Comparison of ENCODE assay signal across 2 cellular contexts in the genomic region with DNA sequence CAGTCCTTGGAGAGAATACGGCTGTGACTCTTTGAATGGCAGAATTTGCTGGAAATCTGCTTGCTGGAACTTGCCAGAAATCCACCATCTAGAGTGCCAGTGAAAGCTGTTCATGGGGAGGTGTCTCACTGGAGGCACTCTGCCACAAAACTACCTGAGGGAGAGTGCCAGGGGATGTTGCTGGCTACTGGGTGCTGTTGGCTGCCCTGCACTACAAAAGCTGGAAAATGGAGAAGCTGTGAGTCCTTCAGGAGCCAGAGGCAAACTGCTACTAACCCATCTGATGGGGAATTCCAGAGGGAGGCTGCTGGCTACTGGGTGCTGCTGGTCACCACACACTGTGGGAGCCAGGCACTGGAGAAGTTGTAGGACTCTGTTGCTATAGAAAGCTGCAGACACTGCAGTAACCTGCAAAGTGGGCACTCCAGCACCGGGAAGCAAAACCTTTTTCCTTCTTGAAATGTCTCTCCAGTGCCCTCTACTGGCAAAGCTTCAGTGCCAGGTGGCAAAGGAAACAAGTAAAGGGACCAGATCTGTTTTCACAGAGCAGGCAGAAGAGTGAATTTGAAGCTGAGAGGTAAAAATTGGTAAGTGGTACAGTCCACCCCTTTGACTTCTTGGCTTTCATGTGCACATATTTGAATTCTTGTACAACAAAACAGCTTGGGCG.
TF ChIP-seq lines count a peak whose summit lies in the region.

No MANE protein-coding gene starts in this region.

TF ChIP-seq in HEK293, 187 proteins besides CTCF, POLR2A, EP300 and RAD21 (continues in another document):
- TF ChIP-seq ZNF701 (tag by site-specific recombination; IDR thresholded peaks at IDR 0.05) (no peak), SCRT1 (tag by site-specific recombination; IDR thresholded peaks at IDR 0.05; ENCODE audit: borderline replicate concordance) (no peak), GFI1B (tag by site-specific recombination; IDR thresholded peaks at IDR 0.05) (no peak), ZNF175 (tag by site-specific recombination; IDR thresholded peaks at IDR 0.05) (no peak), ZFHX2 (tag by site-specific recombination; conservative IDR thresholded peaks at IDR 0.05) (no peak), SETDB1 (IDR thresholded peaks at IDR 0.05; ENCODE audit: insufficient read length, low read length) (peak; percentile 50), ZNF391 (tag by site-specific recombination; IDR thresholded peaks at IDR 0.05; ENCODE audit: borderline replicate concordance, low read depth) (no peak), ZNF654 (tag by site-specific recombination; IDR thresholded peaks at IDR 0.05; ENCODE audit: low read depth) (peak; percentile 83), BCL11B (tag by site-specific recombination; IDR thresholded peaks at IDR 0.05; ENCODE audit: low read depth) (no peak), ZSCAN23 (tag by site-specific recombination; IDR thresholded peaks at IDR 0.05) (no peak), MEIS1 (CRISPR knock-in tag; IDR thresholded peaks at IDR 0.05; ENCODE audit: borderline replicate concordance) (no peak), ZNF311 (tag by site-specific recombination; IDR thresholded peaks at IDR 0.05; ENCODE audit: borderline replicate concordance) (no peak), SP2 (tag by site-specific recombination; IDR thresholded peaks at IDR 0.05) (no peak), ZNF2 (tag by site-specific recombination; IDR thresholded peaks at IDR 0.05) (no peak), ZEB2 (tag by site-specific recombination; IDR thresholded peaks at IDR 0.05) (no peak), EGR2 (tag by site-specific recombination; IDR thresholded peaks at IDR 0.05; ENCODE audit: low read depth) (no peak), ZBTB48 (tag by site-specific recombination; IDR thresholded peaks at IDR 0.05) (no peak), ZSCAN30 (tag by site-specific recombination; IDR thresholded peaks at IDR 0.05) (0 out of 2 replicates have a peak, but pooled peaks have one; percentile 27), ZNF211 (tag by site-specific recombination; IDR thresholded peaks at IDR 0.05; ENCODE audit: low read depth) (no peak), OSR2 (tag by site-specific recombination; IDR thresholded peaks at IDR 0.05) (0 out of 2 replicates have a peak, but pooled peaks have one; percentile 12)
- TF ChIP-seq, protein P1, sequence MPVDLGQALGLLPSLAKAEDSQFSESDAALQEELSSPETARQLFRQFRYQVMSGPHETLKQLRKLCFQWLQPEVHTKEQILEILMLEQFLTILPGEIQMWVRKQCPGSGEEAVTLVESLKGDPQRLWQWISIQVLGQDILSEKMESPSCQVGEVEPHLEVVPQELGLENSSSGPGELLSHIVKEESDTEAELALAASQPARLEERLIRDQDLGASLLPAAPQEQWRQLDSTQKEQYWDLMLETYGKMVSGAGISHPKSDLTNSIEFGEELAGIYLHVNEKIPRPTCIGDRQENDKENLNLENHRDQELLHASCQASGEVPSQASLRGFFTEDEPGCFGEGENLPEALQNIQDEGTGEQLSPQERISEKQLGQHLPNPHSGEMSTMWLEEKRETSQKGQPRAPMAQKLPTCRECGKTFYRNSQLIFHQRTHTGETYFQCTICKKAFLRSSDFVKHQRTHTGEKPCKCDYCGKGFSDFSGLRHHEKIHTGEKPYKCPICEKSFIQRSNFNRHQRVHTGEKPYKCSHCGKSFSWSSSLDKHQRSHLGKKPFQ (tag by site-specific recombination; IDR thresholded peaks at IDR 0.05): no peak
- TF ChIP-seq, protein P2, sequence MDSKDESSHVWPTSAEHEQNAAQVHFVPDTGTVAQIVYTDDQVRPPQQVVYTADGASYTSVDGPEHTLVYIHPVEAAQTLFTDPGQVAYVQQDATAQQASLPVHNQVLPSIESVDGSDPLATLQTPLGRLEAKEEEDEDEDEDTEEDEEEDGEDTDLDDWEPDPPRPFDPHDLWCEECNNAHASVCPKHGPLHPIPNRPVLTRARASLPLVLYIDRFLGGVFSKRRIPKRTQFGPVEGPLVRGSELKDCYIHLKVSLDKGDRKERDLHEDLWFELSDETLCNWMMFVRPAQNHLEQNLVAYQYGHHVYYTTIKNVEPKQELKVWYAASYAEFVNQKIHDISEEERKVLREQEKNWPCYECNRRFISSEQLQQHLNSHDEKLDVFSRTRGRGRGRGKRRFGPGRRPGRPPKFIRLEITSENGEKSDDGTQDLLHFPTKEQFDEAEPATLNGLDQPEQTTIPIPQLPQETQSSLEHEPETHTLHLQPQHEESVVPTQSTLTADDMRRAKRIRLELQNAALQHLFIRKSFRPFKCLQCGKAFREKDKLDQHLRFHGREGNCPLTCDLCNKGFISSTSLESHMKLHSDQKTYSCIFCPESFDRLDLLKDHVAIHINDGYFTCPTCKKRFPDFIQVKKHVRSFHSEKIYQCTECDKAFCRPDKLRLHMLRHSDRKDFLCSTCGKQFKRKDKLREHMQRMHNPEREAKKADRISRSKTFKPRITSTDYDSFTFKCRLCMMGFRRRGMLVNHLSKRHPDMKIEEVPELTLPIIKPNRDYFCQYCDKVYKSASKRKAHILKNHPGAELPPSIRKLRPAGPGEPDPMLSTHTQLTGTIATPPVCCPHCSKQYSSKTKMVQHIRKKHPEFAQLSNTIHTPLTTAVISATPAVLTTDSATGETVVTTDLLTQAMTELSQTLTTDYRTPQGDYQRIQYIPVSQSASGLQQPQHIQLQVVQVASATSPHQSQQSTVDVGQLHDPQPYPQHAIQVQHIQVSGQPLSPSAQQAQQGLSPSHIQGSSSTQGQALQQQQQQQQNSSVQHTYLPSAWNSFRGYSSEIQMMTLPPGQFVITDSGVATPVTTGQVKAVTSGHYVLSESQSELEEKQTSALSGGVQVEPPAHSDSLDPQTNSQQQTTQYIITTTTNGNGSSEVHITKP (tag by site-specific recombination; IDR thresholded peaks at IDR 0.05): peak; percentile 62
- TF ChIP-seq, protein P3, sequence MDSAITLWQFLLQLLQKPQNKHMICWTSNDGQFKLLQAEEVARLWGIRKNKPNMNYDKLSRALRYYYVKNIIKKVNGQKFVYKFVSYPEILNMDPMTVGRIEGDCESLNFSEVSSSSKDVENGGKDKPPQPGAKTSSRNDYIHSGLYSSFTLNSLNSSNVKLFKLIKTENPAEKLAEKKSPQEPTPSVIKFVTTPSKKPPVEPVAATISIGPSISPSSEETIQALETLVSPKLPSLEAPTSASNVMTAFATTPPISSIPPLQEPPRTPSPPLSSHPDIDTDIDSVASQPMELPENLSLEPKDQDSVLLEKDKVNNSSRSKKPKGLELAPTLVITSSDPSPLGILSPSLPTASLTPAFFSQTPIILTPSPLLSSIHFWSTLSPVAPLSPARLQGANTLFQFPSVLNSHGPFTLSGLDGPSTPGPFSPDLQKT (IDR thresholded peaks at IDR 0.05; ENCODE audit: borderline replicate concordance, low read depth, low read length): no peak
- TF ChIP-seq, protein P4, sequence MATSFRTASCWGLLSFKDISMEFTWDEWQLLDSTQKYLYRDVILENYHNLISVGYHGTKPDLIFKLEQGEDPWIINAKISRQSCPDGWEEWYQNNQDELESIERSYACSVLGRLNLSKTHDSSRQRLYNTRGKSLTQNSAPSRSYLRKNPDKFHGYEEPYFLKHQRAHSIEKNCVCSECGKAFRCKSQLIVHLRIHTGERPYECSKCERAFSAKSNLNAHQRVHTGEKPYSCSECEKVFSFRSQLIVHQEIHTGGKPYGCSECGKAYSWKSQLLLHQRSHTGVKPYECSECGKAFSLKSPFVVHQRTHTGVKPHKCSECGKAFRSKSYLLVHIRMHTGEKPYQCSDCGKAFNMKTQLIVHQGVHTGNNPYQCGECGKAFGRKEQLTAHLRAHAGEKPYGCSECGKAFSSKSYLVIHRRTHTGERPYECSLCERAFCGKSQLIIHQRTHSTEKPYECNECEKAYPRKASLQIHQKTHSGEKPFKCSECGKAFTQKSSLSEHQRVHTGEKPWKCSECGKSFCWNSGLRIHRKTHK (tag by site-specific recombination; IDR thresholded peaks at IDR 0.05): no peak

TF ChIP-seq in endothelial cell of umbilical vein, 7 proteins besides CTCF, POLR2A, EP300 and RAD21:
- TF ChIP-seq EZH2 (IDR thresholded peaks at IDR 0.05; ENCODE audit: borderline replicate concordance, low read depth, low read length, severe bottlenecking) (no peak), GATA2 (IDR thresholded peaks at IDR 0.05; ENCODE audit: insufficient read depth, insufficient read length, low read depth, low read length) (no peak), JUN (IDR thresholded peaks at IDR 0.05; ENCODE audit: borderline replicate concordance, insufficient read depth, insufficient read length, low read depth) (no peak), MYC (IDR thresholded peaks at IDR 0.05; ENCODE audit: low read depth, low read length) (no peak), POLR2AphosphoS5 (IDR thresholded peaks at IDR 0.05; ENCODE audit: insufficient read depth, low read depth, low read length) (no peak), FOS (IDR thresholded peaks at IDR 0.05; ENCODE audit: borderline replicate concordance, insufficient read depth, low read length) (no peak)
- TF ChIP-seq, protein P5, sequence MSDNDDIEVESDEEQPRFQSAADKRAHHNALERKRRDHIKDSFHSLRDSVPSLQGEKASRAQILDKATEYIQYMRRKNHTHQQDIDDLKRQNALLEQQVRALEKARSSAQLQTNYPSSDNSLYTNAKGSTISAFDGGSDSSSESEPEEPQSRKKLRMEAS (IDR thresholded peaks at IDR 0.05; ENCODE audit: insufficient read depth, insufficient read length): no peak
TF ChIP-seq in endothelial cell of umbilical vein: peak in this region for 0.
